ENCODE assay signal across 2 cellular contexts in the genomic region with DNA sequence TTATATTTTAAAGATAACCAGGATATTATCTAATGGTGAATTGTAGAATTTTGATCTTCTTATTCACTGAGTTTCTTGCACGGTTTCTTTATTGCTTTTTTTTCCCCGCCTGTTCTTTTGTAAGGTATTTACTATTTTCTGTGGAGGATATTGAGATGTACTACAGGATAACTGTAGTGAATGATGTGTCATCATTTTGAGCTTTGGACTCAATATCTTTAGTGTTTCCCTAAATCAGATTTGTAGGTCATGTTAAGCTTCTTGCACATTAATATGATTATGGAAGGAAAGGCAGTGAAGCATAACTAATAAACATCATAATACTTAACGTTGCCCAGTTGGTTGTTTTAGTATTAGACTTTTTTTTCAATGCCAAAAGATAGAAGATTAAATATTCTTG.
TF ChIP-seq lines count a peak whose summit lies in the region.

No MANE protein-coding gene starts in this region.

TF ChIP-seq in HepG2, 621 proteins besides CTCF, POLR2A, EP300 and RAD21 (continued from another document and continues in another):
- TF ChIP-seq ATF4 (CRISPR knock-in tag; IDR thresholded peaks at IDR 0.05) (0 out of 4 replicates have a peak, but pooled peaks of 1 of the 2 experiments have one; percentile 14), ZNF484 (CRISPR knock-in tag; IDR thresholded peaks at IDR 0.05; ENCODE audit: borderline replicate concordance, low read depth) (no peak), ZNF317 (CRISPR knock-in tag; IDR thresholded peaks at IDR 0.05) (no peak), ZNF589 (CRISPR knock-in tag; conservative IDR thresholded peaks at IDR 0.05) (no peak), ZNF431 (CRISPR knock-in tag; IDR thresholded peaks at IDR 0.05; ENCODE audit: borderline replicate concordance, low read depth) (no peak), ATF7 (IDR thresholded peaks at IDR 0.05) (no peak), ATF7 (CRISPR knock-in tag; IDR thresholded peaks at IDR 0.05) (no peak), SAP130 (CRISPR knock-in tag; IDR thresholded peaks at IDR 0.05; ENCODE audit: low read depth) (no peak), ZNF7 (CRISPR knock-in tag; IDR thresholded peaks at IDR 0.05) (no peak), RARA (CRISPR knock-in tag; IDR thresholded peaks at IDR 0.05) (no peak), ZNF761 (CRISPR knock-in tag; conservative IDR thresholded peaks at IDR 0.05) (no peak), SRSF9 (IDR thresholded peaks at IDR 0.05; ENCODE audit: borderline replicate concordance, insufficient read depth, low read depth, low read length, poor library complexity, severe bottlenecking) (no peak), ZBTB7B (CRISPR knock-in tag; IDR thresholded peaks at IDR 0.05) (no peak), NFRKB (IDR thresholded peaks at IDR 0.05) (no peak), POLR2AphosphoS2 (IDR thresholded peaks at IDR 0.05; ENCODE audit: low read depth, low read length) (no peak), IRF2 (CRISPR knock-in tag; IDR thresholded peaks at IDR 0.05) (no peak), ZBTB40 (IDR thresholded peaks at IDR 0.05) (no peak), ZBTB40 (CRISPR knock-in tag; IDR thresholded peaks at IDR 0.05) (no peak), NR3C1 (CRISPR knock-in tag; IDR thresholded peaks at IDR 0.05) (no peak), NBN (conservative IDR thresholded peaks at IDR 0.05) (no peak)

TF ChIP-seq in H1, 55 proteins besides CTCF, POLR2A, EP300 and RAD21 (continued from another document):
- TF ChIP-seq RXRA (IDR thresholded peaks at IDR 0.05; ENCODE audit: insufficient read depth, low read depth, low read length) (no peak), CEBPB (IDR thresholded peaks at IDR 0.05; ENCODE audit: low read depth, low read length) (no peak)
